Comparison of ENCODE assay signal across 28 cellular contexts in genomic region chr20:6524305-6524704, GRCh38.
"Had no signal": no experiment of that assay in that cellular context is flagged by ENCODE, and none has a peak within 500 bp of the region (broad histone marks: within the 10 kb centered on the region; RNA-seq: fewer than 3 reads in every experiment).

No MANE protein-coding gene starts in this region.

- H3K4me3 ChIP-seq: stomach, suprapubic skin, testis, thoracic aorta, thyroid gland, tibial artery, tibial nerve, transverse colon, upper lobe of left lung, upper lobe of right lung, uterus, vagina had no signal

- ATAC-seq: stimulated activated effector memory CD8-positive, alpha-beta T cell treated with anti-CD3 and anti-CD28 coated beads, Interleukin-12 subunit alpha, Interleukin-12 subunit beta, amount 100 ng/mL, for 72 hours; stimulated activated memory B cell treated with anti-CD40 and anti-IgM and Interleukin-4, amounts not matched to agents 10 μg/mL and 1 μg/mL and 100 μg/mL, for 72 hours; stimulated activated naive B cell treated with anti-CD40 and anti-IgM and Interleukin-4, amounts not matched to agents 10 μg/mL and 1 μg/mL and 100 μg/mL, for 72 hours; stimulated activated naive CD8-positive, alpha-beta T cell treated with anti-CD3 and anti-CD28 coated beads, Interleukin-15, amount 100 ng/mL, for 72 hours had no signal

- H3K27me3 ChIP-seq: stomach, suprapubic skin, testis, thyroid gland, tibial artery, tibial nerve, transverse colon, upper lobe of left lung, upper lobe of right lung, uterus, vagina had no signal

- H3K27me3 Mint-ChIP-seq: stimulated activated memory B cell treated with anti-CD40 and anti-IgM and Interleukin-4, amounts not matched to agents 10 μg/mL and 1 μg/mL and 100 μg/mL, for 72 hours; stimulated activated naive B cell treated with anti-CD40 and anti-IgM and Interleukin-4, amounts not matched to agents 10 μg/mL and 1 μg/mL and 100 μg/mL, for 72 hours; stimulated activated naive CD8-positive, alpha-beta T cell treated with anti-CD3 and anti-CD28 coated beads, Interleukin-15, amount 100 ng/mL, for 72 hours; stimulated activated naive CD8-positive, alpha-beta T cell treated with anti-CD3 and anti-CD28 coated beads, Interleukin-15, Interleukin-2, amounts not matched to agents 100 ng/mL and 50 ng/mL, for 24 hours; type B pancreatic cell had no signal

- FAIRE-seq: urothelium cell line had no signal

- H3K27ac ChIP-seq: stomach, suprapubic skin, testis, thoracic aorta, thyroid gland, tibial artery, tibial nerve, transverse colon, upper lobe of left lung, upper lobe of right lung, uterus, vagina had no signal

- H3K36me3 ChIP-seq: stomach, suprapubic skin, thoracic aorta, thyroid gland, tibial artery, tibial nerve, transverse colon, upper lobe of left lung, upper lobe of right lung, uterus, vagina had no signal

- H3K4me1 Mint-ChIP-seq: stimulated activated effector memory CD8-positive, alpha-beta T cell treated with anti-CD3 and anti-CD28 coated beads, Interleukin-12 subunit alpha, Interleukin-12 subunit beta, amount 100 ng/mL, for 72 hours; stimulated activated memory B cell treated with anti-CD40 and anti-IgM and Interleukin-4, amounts not matched to agents 10 μg/mL and 1 μg/mL and 100 μg/mL, for 72 hours; stimulated activated naive B cell treated with anti-CD40 and anti-IgM and Interleukin-4, amounts not matched to agents 10 μg/mL and 1 μg/mL and 100 μg/mL, for 72 hours; stimulated activated naive CD8-positive, alpha-beta T cell treated with anti-CD3 and anti-CD28 coated beads, Interleukin-15, amount 100 ng/mL, for 72 hours had no signal

- H3K4me1 ChIP-seq: stomach, suprapubic skin, testis, thyroid gland, tibial artery, tibial nerve, transverse colon, upper lobe of left lung, upper lobe of right lung, uterus, vagina had no signal

- DNase-seq: stimulated activated CD4-positive, alpha-beta T cell treated with anti-CD3 and anti-CD28 coated beads, Interleukin-2, amount 100 ng/mL, for 48 hours; stimulated activated CD4-positive, alpha-beta T cell treated with anti-CD3 and anti-CD28 coated beads, Interleukin-4, amount 100 ng/mL, for 1 hour; stimulated activated CD4-positive, alpha-beta T cell treated with anti-CD3 and anti-CD28 coated beads, Interleukin-4, amount 100 ng/mL, for 24 hours; stimulated activated CD4-positive, alpha-beta T cell treated with anti-CD3 and anti-CD28 coated beads, Interleukin-4, amount 100 ng/mL, for 4 hours; stimulated activated CD8-positive, alpha-beta memory T cell treated with anti-CD3 and anti-CD28 coated beads, Interleukin-4, amount 100 ng/mL, for 48 hours; stimulated activated naive B cell treated with anti-CD40 and anti-IgM and Interleukin-4, amounts not matched to agents 10 μg/mL and 1 μg/mL and 100 μg/mL, for 72 hours; stimulated activated naive CD4-positive, alpha-beta T cell; stimulated activated naive CD4-positive, alpha-beta T cell treated with Interleukin-2 at 50 U/mL for 16 hours; stimulated activated naive CD8-positive, alpha-beta T cell treated with anti-CD3 and anti-CD28 coated beads, Interleukin-15, amount 100 ng/mL, for 72 hours; stomach; substantia nigra; testis; thyroid gland; tibial artery; transverse colon; trophoblast cell; upper lobe of left lung; upper lobe of right lung; uterus had no signal

- H3K4me3 Mint-ChIP-seq: stimulated activated effector memory CD8-positive, alpha-beta T cell treated with anti-CD3 and anti-CD28 coated beads, Interleukin-12 subunit alpha, Interleukin-12 subunit beta, amount 100 ng/mL, for 72 hours; stimulated activated memory B cell treated with anti-CD40 and anti-IgM and Interleukin-4, amounts not matched to agents 10 μg/mL and 1 μg/mL and 100 μg/mL, for 72 hours; stimulated activated naive B cell treated with anti-CD40 and anti-IgM and Interleukin-4, amounts not matched to agents 10 μg/mL and 1 μg/mL and 100 μg/mL, for 72 hours; stimulated activated naive CD8-positive, alpha-beta T cell treated with anti-CD3 and anti-CD28 coated beads, Interleukin-15, amount 100 ng/mL, for 72 hours; stimulated activated naive CD8-positive, alpha-beta T cell treated with anti-CD3 and anti-CD28 coated beads, Interleukin-15, Interleukin-2, amounts not matched to agents 100 ng/mL and 50 ng/mL, for 24 hours; type B pancreatic cell had no signal

- H3K9me3 ChIP-seq: testis, thoracic aorta, thyroid gland, upper lobe of right lung, uterus, vagina had no signal

- H3K36me3 Mint-ChIP-seq: stimulated activated effector memory CD8-positive, alpha-beta T cell treated with anti-CD3 and anti-CD28 coated beads, Interleukin-12 subunit alpha, Interleukin-12 subunit beta, amount 100 ng/mL, for 72 hours; stimulated activated memory B cell treated with anti-CD40 and anti-IgM and Interleukin-4, amounts not matched to agents 10 μg/mL and 1 μg/mL and 100 μg/mL, for 72 hours; stimulated activated naive B cell treated with anti-CD40 and anti-IgM and Interleukin-4, amounts not matched to agents 10 μg/mL and 1 μg/mL and 100 μg/mL, for 72 hours; type B pancreatic cell had no signal

- H3K27ac Mint-ChIP-seq: stimulated activated effector memory CD8-positive, alpha-beta T cell treated with anti-CD3 and anti-CD28 coated beads, Interleukin-12 subunit alpha, Interleukin-12 subunit beta, amount 100 ng/mL, for 72 hours; stimulated activated memory B cell treated with anti-CD40 and anti-IgM and Interleukin-4, amounts not matched to agents 10 μg/mL and 1 μg/mL and 100 μg/mL, for 72 hours; stimulated activated naive B cell treated with anti-CD40 and anti-IgM and Interleukin-4, amounts not matched to agents 10 μg/mL and 1 μg/mL and 100 μg/mL, for 72 hours; stimulated activated naive CD8-positive, alpha-beta T cell treated with anti-CD3 and anti-CD28 coated beads, Interleukin-15, amount 100 ng/mL, for 72 hours; stimulated activated naive CD8-positive, alpha-beta T cell treated with anti-CD3 and anti-CD28 coated beads, Interleukin-15, Interleukin-2, amounts not matched to agents 100 ng/mL and 50 ng/mL, for 24 hours; type B pancreatic cell had no signal
